Comparison of ENCODE assay signal across 10 cellular contexts in the genomic region with DNA sequence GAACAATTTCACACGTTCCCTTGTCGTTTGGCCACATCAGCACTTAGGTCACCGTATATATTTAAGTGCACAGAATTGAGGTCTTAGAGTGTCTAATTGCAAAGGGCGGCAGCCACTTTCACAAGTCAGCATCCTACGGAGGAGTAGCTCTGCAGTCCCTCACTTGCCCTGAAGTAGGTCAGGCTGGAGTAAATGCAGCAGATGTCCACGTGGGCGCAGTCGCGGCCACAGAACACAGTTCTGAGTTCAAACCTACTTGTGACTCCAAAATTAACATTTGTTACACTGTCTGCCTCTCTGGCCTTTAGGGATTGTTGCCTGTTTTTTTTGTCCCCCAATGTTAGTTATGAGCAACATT.
A peak's percentile ranks its signal among the peaks of the same experiment; 100 is the strongest.
DNase-seq lines count a peak whose midpoint lies in the region; ATAC-seq and TF ChIP-seq lines count a peak whose summit lies in the region.
"Had no signal": no experiment of that assay in that cellular context is flagged by ENCODE, and none has a peak within 500 bp of the region (broad histone marks: within the 10 kb centered on the region; RNA-seq: fewer than 3 reads in every experiment).

No MANE protein-coding gene starts in this region.

- no peak for TF ChIP-seq RAD21 in neural cell (conservative IDR thresholded peaks at IDR 0.05)

- H3K4me3 ChIP-seq in GM12865 (ENCODE audit: low read depth, low read length): no peak overlapping the region
- H3K4me3 ChIP-seq in neural cell (ENCODE audit: low read length): no peak overlapping the region

- no peak for TF ChIP-seq CTCF in GM12865 (IDR thresholded peaks at IDR 0.05; ENCODE audit: insufficient read depth, low read depth, low read length, missing control alignments)
- no peak for TF ChIP-seq CTCF in neural cell (IDR thresholded peaks at IDR 0.05; ENCODE audit: poor library complexity, severe bottlenecking)

- H3K36me3 ChIP-seq in neural cell (ENCODE audit: insufficient read depth, low read length): no peaks in the 10 kb centered on the region
- H3K36me3 ChIP-seq: esophagus muscularis mucosa, uterus had no signal

- H4K20me1 ChIP-seq in neural cell (ENCODE audit: insufficient read depth): no peaks in the 10 kb centered on the region

- H3K79me2 ChIP-seq in neural cell (replicated peaks; ENCODE audit: insufficient read depth, low read length): no peaks in the 10 kb centered on the region

- no peak overlapping the region for H3K4me2 ChIP-seq in neural cell (ENCODE audit: low read length)

- H3K9me3 ChIP-seq in neural cell (ENCODE audit: low read length): no peaks in the 10 kb centered on the region
- H3K9me3 ChIP-seq: esophagus muscularis mucosa, uterus had no signal

- no peaks in the 10 kb centered on the region for H3K9me2 ChIP-seq in neural cell (ENCODE audit: insufficient read depth, low read length)

- H3K27ac ChIP-seq in neural cell (ENCODE audit: low read length): peak overlapping the region; percentile 26
- H3K27ac ChIP-seq: esophagus muscularis mucosa had no signal

- H3K27me3 ChIP-seq in neural cell (ENCODE audit: insufficient read depth, low read depth, low read length): no peaks in the 10 kb centered on the region
- H3K27me3 ChIP-seq: esophagus muscularis mucosa, uterus had no signal

- H3K9ac ChIP-seq in neural cell (ENCODE audit: low read length): no peak overlapping the region

- DNase-seq in GM12865 (ENCODE audit: low read depth): peak; percentile 13
- DNase-seq in HuH-7 (ENCODE audit: low spot score): peak; percentile 48
- peak; percentile 30 to 51 for DNase-seq in cerebellar nuclear complex (lab: John Stamatoyannopoulos, UW)
- no peak for DNase-seq in NCI-H345 (lab: John Stamatoyannopoulos, UW)

- ATAC-seq in HG02571 (IDR thresholded peaks at IDR 0.05; ENCODE audit: unreplicated experiment): no peak
- no peak for ATAC-seq in HG03469 (IDR thresholded peaks at IDR 0.05; ENCODE audit: unreplicated experiment)
- ATAC-seq in HG03175 (IDR thresholded peaks at IDR 0.05; ENCODE audit: unreplicated experiment): no peak

- H2AFZ ChIP-seq in neural cell (ENCODE audit: low read depth, low read length): no peak overlapping the region

- TF ChIP-seq EP300 in neural cell (conservative IDR thresholded peaks at IDR 0.05; ENCODE audit: poor library complexity, severe bottlenecking): no peak

- no peaks in the 10 kb centered on the region for H3F3A ChIP-seq in neural cell (ENCODE audit: insufficient read depth, low read length, poor library complexity, severe bottlenecking)

TF ChIP-seq in neural cell, 6 proteins besides CTCF, POLR2A, EP300 and RAD21:
- TF ChIP-seq EZH2 (IDR thresholded peaks at IDR 0.05; ENCODE audit: borderline replicate concordance, insufficient read depth, low read length, poor library complexity, severe bottlenecking) (no peak), MXI1 (conservative IDR thresholded peaks at IDR 0.05; ENCODE audit: poor library complexity, severe bottlenecking) (no peak), SMC3 (conservative IDR thresholded peaks at IDR 0.05; ENCODE audit: poor library complexity) (no peak), TAF1 (IDR thresholded peaks at IDR 0.05; ENCODE audit: low read depth) (no peak), POLR2AphosphoS5 (IDR thresholded peaks at IDR 0.05) (no peak)
- TF ChIP-seq, protein P1, sequence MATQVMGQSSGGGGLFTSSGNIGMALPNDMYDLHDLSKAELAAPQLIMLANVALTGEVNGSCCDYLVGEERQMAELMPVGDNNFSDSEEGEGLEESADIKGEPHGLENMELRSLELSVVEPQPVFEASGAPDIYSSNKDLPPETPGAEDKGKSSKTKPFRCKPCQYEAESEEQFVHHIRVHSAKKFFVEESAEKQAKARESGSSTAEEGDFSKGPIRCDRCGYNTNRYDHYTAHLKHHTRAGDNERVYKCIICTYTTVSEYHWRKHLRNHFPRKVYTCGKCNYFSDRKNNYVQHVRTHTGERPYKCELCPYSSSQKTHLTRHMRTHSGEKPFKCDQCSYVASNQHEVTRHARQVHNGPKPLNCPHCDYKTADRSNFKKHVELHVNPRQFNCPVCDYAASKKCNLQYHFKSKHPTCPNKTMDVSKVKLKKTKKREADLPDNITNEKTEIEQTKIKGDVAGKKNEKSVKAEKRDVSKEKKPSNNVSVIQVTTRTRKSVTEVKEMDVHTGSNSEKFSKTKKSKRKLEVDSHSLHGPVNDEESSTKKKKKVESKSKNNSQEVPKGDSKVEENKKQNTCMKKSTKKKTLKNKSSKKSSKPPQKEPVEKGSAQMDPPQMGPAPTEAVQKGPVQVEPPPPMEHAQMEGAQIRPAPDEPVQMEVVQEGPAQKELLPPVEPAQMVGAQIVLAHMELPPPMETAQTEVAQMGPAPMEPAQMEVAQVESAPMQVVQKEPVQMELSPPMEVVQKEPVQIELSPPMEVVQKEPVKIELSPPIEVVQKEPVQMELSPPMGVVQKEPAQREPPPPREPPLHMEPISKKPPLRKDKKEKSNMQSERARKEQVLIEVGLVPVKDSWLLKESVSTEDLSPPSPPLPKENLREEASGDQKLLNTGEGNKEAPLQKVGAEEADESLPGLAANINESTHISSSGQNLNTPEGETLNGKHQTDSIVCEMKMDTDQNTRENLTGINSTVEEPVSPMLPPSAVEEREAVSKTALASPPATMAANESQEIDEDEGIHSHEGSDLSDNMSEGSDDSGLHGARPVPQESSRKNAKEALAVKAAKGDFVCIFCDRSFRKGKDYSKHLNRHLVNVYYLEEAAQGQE (IDR thresholded peaks at IDR 0.05; ENCODE audit: borderline replicate concordance): no peak
